Comparison of ENCODE assay signal across 33 cellular contexts in genomic region chr4:27248829-27249228, GRCh38.
DNase-seq lines count a peak whose midpoint lies in the region; ATAC-seq, FAIRE-seq and TF ChIP-seq lines count a peak whose summit lies in the region.
"Had no signal": no experiment of that assay in that cellular context is flagged by ENCODE, and none has a peak within 500 bp of the region (broad histone marks: within the 10 kb centered on the region; RNA-seq: fewer than 3 reads in every experiment).

No MANE protein-coding gene starts in this region.

- H3K9me3 Mint-ChIP-seq in astrocyte (ENCODE audit: unreplicated experiment): peaks cover 4% of the 10 kb centered on the region
- peaks cover 0 to 5% (median 0%) of the 10 kb centered on the region in 11 donors for H3K9me3 Mint-ChIP-seq in naive thymus-derived CD4-positive, alpha-beta T cell
- H3K9me3 Mint-ChIP-seq: memory B cell; T-helper 1 cell treated with Interleukin-12 subunit alpha and Interleukin-12 subunit beta and Interleukin-4 antibody, amounts not matched to agents 30 μg/mL and 1 μg/mL, for 36 hours had no signal

- CTCF ChIA-PET in naive thymus-derived CD4-positive, alpha-beta T cell (lab: Charles Lee): no interaction called here

- H3K4me3 ChIP-seq in left ventricle myocardium inferior (no peak overlapping the region), astrocyte (ENCODE audit: insufficient read depth, low read depth, low read length) (no peak overlapping the region), left lung (no peak overlapping the region)
- no peak overlapping the region for H3K4me3 ChIP-seq in naive thymus-derived CD4-positive, alpha-beta T cell (ENCODE audit: low read length)
- H3K4me3 ChIP-seq: adrenal gland, BLaER1, esophagus squamous epithelium, HAP-1, Peyer's patch, SJSA1, transverse colon had no signal

- H3K9ac ChIP-seq in astrocyte (ENCODE audit: low read length): no peak overlapping the region
- H3K9ac ChIP-seq: BLaER1 had no signal

- H3K27me3 ChIP-seq in left ventricle myocardium inferior (ENCODE audit: low read depth): no peaks in the 10 kb centered on the region
- no peaks in the 10 kb centered on the region for H3K27me3 ChIP-seq in astrocyte (ENCODE audit: insufficient read depth, low read length)
- H3K27me3 ChIP-seq in left lung: no peaks in the 10 kb centered on the region
- H3K27me3 ChIP-seq in naive thymus-derived CD4-positive, alpha-beta T cell (ENCODE audit: control insufficient read depth in 2 of 2, insufficient read depth in 2 of 2, low read length in 2 of 2): no peaks in the 10 kb centered on the region
- H3K27me3 ChIP-seq: adrenal gland, BLaER1, esophagus squamous epithelium, Peyer's patch, SJSA1, transverse colon had no signal

- H3K4me3 Mint-ChIP-seq in astrocyte (ENCODE audit: unreplicated experiment): no peak overlapping the region
- H3K4me3 Mint-ChIP-seq in naive thymus-derived CD4-positive, alpha-beta T cell: no peak overlapping the region
- H3K4me3 Mint-ChIP-seq: activated CD8-positive, alpha-beta T cell treated with anti-CD3 and anti-CD28 coated beads, Interleukin-2, amount 10 ng/mL, durations not matched to agents 7 days and 5 days; memory B cell; T-helper 1 cell treated with Interleukin-12 subunit alpha and Interleukin-12 subunit beta and Interleukin-4 antibody, amounts not matched to agents 30 μg/mL and 1 μg/mL, for 36 hours had no signal

- H3K4me2 ChIP-seq in astrocyte (ENCODE audit: low read length): no peak overlapping the region
- H3K4me2 ChIP-seq: BLaER1 had no signal

- no peaks in the 10 kb centered on the region for H3K36me3 Mint-ChIP-seq in astrocyte (ENCODE audit: low read depth, unreplicated experiment)
- no peaks in the 10 kb centered on the region for H3K36me3 Mint-ChIP-seq in naive thymus-derived CD4-positive, alpha-beta T cell
- H3K36me3 Mint-ChIP-seq: memory B cell had no signal

- H3K36me3 ChIP-seq in left ventricle myocardium inferior (no peaks in the 10 kb centered on the region), astrocyte (ENCODE audit: insufficient read depth, low read length) (no peaks in the 10 kb centered on the region), left lung (no peaks in the 10 kb centered on the region)
- no peaks in the 10 kb centered on the region for H3K36me3 ChIP-seq in naive thymus-derived CD4-positive, alpha-beta T cell (ENCODE audit: control insufficient read depth in 2 of 3, insufficient read depth in 3 of 3, low read length in 3 of 3)
- H3K36me3 ChIP-seq: adrenal gland, BLaER1, esophagus squamous epithelium, HAP-1, Peyer's patch, SJSA1, transverse colon had no signal

- TF ChIP-seq CTCF in left ventricle myocardium inferior (IDR thresholded peaks at IDR 0.05; ENCODE audit: borderline replicate concordance) (no peak), astrocyte (IDR thresholded peaks at IDR 0.05; ENCODE audit: insufficient read depth, low read depth, low read length) (no peak), left lung (IDR thresholded peaks at IDR 0.05) (no peak)

- intact Hi-C loops in Right ventricle myocardium inferior (cut with DNase I) (no loop called here), left ventricle myocardium inferior (cut with micrococcal nuclease) (no loop called here), left lung (cut with DNase I) (no loop called here)
- intact Hi-C loops in naive thymus-derived CD4-positive, alpha-beta T cell (cut with micrococcal nuclease): no loop called here

- no peaks in the 10 kb centered on the region for H3K79me2 ChIP-seq in astrocyte (ENCODE audit: insufficient read depth, low read length)

- H3K9me3 ChIP-seq in left ventricle myocardium inferior (replicated peaks) (peaks cover 9% of the 10 kb centered on the region), astrocyte (ENCODE audit: insufficient read depth, low read depth, low read length) (peaks cover 2% of the 10 kb centered on the region), left lung (peaks cover 0 to 3% of the 10 kb centered on the region in 2 donors)
- H3K9me3 ChIP-seq in naive thymus-derived CD4-positive, alpha-beta T cell (ENCODE audit: control insufficient read depth in 2 of 3, low read length in 3 of 3): no peaks in the 10 kb centered on the region
- H3K9me3 ChIP-seq: adrenal gland, BLaER1, esophagus squamous epithelium, HAP-1, Peyer's patch, SJSA1, transverse colon had no signal

- H3K4me1 Mint-ChIP-seq in astrocyte (ENCODE audit: low read depth, unreplicated experiment): no peaks in the 10 kb centered on the region
- H3K4me1 Mint-ChIP-seq in naive thymus-derived CD4-positive, alpha-beta T cell: no peaks in the 10 kb centered on the region
- H3K4me1 Mint-ChIP-seq: memory B cell had no signal

- no peaks in the 10 kb centered on the region for H3K27me3 Mint-ChIP-seq in astrocyte (ENCODE audit: low read depth, unreplicated experiment)
- no peaks in the 10 kb centered on the region for H3K27me3 Mint-ChIP-seq in naive thymus-derived CD4-positive, alpha-beta T cell
- H3K27me3 Mint-ChIP-seq: memory B cell had no signal

- DNase-seq in Right ventricle myocardium inferior (ENCODE audit: missing footprints) (no peak), left ventricle myocardium inferior (no peak), astrocyte (ENCODE audit: low read depth) (peak; percentile 50), left lung (no peak), urothelium cell line (ENCODE audit: low spot score) (no peak), cerebellum (ENCODE audit: low spot score) (no peak), mucosa of gallbladder (ENCODE audit: low spot score) (no peak)
- no peak for DNase-seq in naive thymus-derived CD4-positive, alpha-beta T cell
- DNase-seq: activated CD4-positive, alpha-beta T cell treated with anti-CD3 and anti-CD28 coated beads for 1 hour; activated CD8-positive, alpha-beta T cell treated with anti-CD3 and anti-CD28 coated beads, Interleukin-2, amount 10 ng/mL, durations not matched to agents 7 days and 5 days; activated T-cell treated with anti-CD3 and anti-CD28 coated beads for 4 hours; adrenal gland; COR-L47; cortex of kidney; DND-41; esophagus squamous epithelium; kidney glomerular epithelial cell; NCI-H1694; NCI-H2171 treated with DMSO at 0.1 percent for 48 hours; NCI-H524 treated with DMSO at 0.1 percent for 48 hours; nucleus accumbens; Peyer's patch; retina; stimulated activated CD4-positive, alpha-beta T cell treated with anti-CD3 and anti-CD28 coated beads, Interleukin-4, amount 100 ng/mL, for 24 hours; stimulated activated naive CD4-positive, alpha-beta T cell; transverse colon had no signal

- H3K4me1 ChIP-seq in left ventricle myocardium inferior: no peaks in the 10 kb centered on the region
- H3K4me1 ChIP-seq in astrocyte (ENCODE audit: insufficient read depth, low read length): no peaks in the 10 kb centered on the region
- no peaks in the 10 kb centered on the region for H3K4me1 ChIP-seq in left lung
- no peaks in the 10 kb centered on the region for H3K4me1 ChIP-seq in naive thymus-derived CD4-positive, alpha-beta T cell (ENCODE audit: control insufficient read depth in 2 of 2, insufficient read depth in 2 of 2, low read length in 2 of 2)
- H3K4me1 ChIP-seq: adrenal gland, BLaER1, esophagus squamous epithelium, HAP-1, Peyer's patch, SJSA1, transverse colon had no signal

- H3K27ac Mint-ChIP-seq in astrocyte (ENCODE audit: unreplicated experiment): no peak overlapping the region
- no peak overlapping the region for H3K27ac Mint-ChIP-seq in naive thymus-derived CD4-positive, alpha-beta T cell
- H3K27ac Mint-ChIP-seq: activated CD8-positive, alpha-beta T cell treated with anti-CD3 and anti-CD28 coated beads, Interleukin-2, amount 10 ng/mL, durations not matched to agents 7 days and 5 days; memory B cell; T-helper 1 cell treated with Interleukin-12 subunit alpha and Interleukin-12 subunit beta and Interleukin-4 antibody, amounts not matched to agents 30 μg/mL and 1 μg/mL, for 36 hours had no signal

- H3K27ac ChIP-seq in left ventricle myocardium inferior (replicated peaks) (no peak overlapping the region), astrocyte (ENCODE audit: low read depth, low read length) (no peak overlapping the region), left lung (no peak overlapping the region)
- H3K27ac ChIP-seq in naive thymus-derived CD4-positive, alpha-beta T cell (ENCODE audit: low read depth, low read length): no peak overlapping the region
- H3K27ac ChIP-seq: adrenal gland, BLaER1, HL-60, Peyer's patch, SJSA1, transverse colon had no signal

- FAIRE-seq in astrocyte (lab: Jason Lieb, UNC) (no peak), urothelium cell line (lab: Jason Lieb, UNC) (no peak)
- FAIRE-seq: HepG2 had no signal

- no peak overlapping the region for H2AFZ ChIP-seq in astrocyte (ENCODE audit: low read depth, low read length)

- POLR2A ChIA-PET in naive thymus-derived CD4-positive, alpha-beta T cell (lab: Charles Lee): no interaction called here

- no peaks in the 10 kb centered on the region for H4K20me1 ChIP-seq in astrocyte (ENCODE audit: insufficient read depth, low read length)
- H4K20me1 ChIP-seq: BLaER1 had no signal

- ATAC-seq in Right ventricle myocardium inferior: peak; percentile 61
- peak; percentile 44 for ATAC-seq in left lung
- no peak for ATAC-seq in naive thymus-derived CD4-positive, alpha-beta T cell
- ATAC-seq: activated CD8-positive, alpha-beta T cell treated with anti-CD3 and anti-CD28 coated beads, Interleukin-2, amount 10 ng/mL, durations not matched to agents 7 days and 5 days; HepG2 had no signal
